Comparison of ENCODE assay signal across 35 cellular contexts in the genomic region with DNA sequence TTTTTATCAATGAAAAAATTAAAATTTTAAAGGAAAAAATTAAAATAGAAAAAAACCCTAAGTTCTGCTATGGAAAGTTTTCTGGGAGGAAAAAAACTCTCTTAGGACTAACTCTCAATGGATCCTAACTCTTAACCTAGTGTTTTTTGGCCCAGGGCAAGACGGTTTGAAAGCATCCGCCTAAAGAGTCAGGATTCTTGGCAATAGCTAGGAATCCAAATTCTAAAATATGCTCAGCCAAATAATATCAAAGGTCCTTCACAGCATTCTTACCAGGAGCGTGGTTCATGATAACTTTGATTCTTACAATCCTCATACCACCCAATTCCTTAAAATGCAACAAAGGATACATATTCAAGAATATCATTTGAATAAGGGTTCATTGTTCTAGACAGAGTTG. TPM values are rescaled to one million over a fixed set of nuclear protein-coding genes. Genes with fewer than 3 reads are reported as not detected.
"Had no signal": no experiment of that assay in that cellular context is flagged by ENCODE, and none has a peak within 500 bp of the region (broad histone marks: within the 10 kb centered on the region; RNA-seq: fewer than 3 reads in every experiment).

No MANE protein-coding gene starts in this region.

- H3K4me1 Mint-ChIP-seq: activated B cell treated with CpG ODN at 0.5 μM for 24 hours had no signal

- ATAC-seq: activated naive CD8-positive, alpha-beta T cell treated with anti-CD3 and anti-CD28 coated beads, Interleukin-2, amount 50 U/mL, for 24 hours; activated T-cell treated with anti-CD3 and anti-CD28 coated beads, Interleukin-2, amount 50 U/mL, for 4 hours; PC-3; SK-N-SH treated with all-trans-retinoic acid at 6 μM for 48 hours; T-cell had no signal

- H3K9me3 ChIP-seq: Peyer's patch, SJSA1 had no signal

- H3K4me3 Mint-ChIP-seq: activated B cell treated with CpG ODN at 0.5 μM for 24 hours; activated CD4-positive, alpha-beta memory T cell treated with anti-CD3 and anti-CD28 coated beads for 36 hours; activated naive CD4-positive, alpha-beta T cell treated with anti-CD3 and anti-CD28 coated beads, Interleukin-2, amount 10 ng/mL, durations not matched to agents 7 days and 5 days; activated naive CD8-positive, alpha-beta T cell; activated naive CD8-positive, alpha-beta T cell treated with anti-CD3 and anti-CD28 coated beads, Interleukin-2, amount 50 U/mL, for 24 hours; activated T-cell treated with anti-CD3 and anti-CD28 coated beads, Interleukin-2, amount 50 U/mL, for 4 hours; activated T-helper 1 cell treated with anti-CD3 and anti-CD28 coated beads, Interleukin-12 subunit alpha, Interleukin-12 subunit beta, Interleukin-2, Interleukin-4 antibody, amounts not matched to agents 30 ng/mL and 10 ng/mL and 1 ng/mL, durations not matched to agents 14 hours and 24 hours and 36 hours; T-cell had no signal

- H3K27me3 Mint-ChIP-seq: activated B cell treated with CpG ODN at 0.5 μM for 24 hours; activated CD4-positive, alpha-beta memory T cell treated with anti-CD3 and anti-CD28 coated beads for 36 hours; activated naive CD4-positive, alpha-beta T cell treated with anti-CD3 and anti-CD28 coated beads, Interleukin-2, amount 10 ng/mL, durations not matched to agents 7 days and 5 days; activated naive CD8-positive, alpha-beta T cell; activated naive CD8-positive, alpha-beta T cell treated with anti-CD3 and anti-CD28 coated beads, Interleukin-2, amount 50 U/mL, for 24 hours; T-cell had no signal

- H3K27ac Mint-ChIP-seq: activated B cell treated with CpG ODN at 0.5 μM for 24 hours; activated CD4-positive, alpha-beta memory T cell treated with anti-CD3 and anti-CD28 coated beads for 36 hours; activated naive CD4-positive, alpha-beta T cell treated with anti-CD3 and anti-CD28 coated beads, Interleukin-2, amount 10 ng/mL, durations not matched to agents 7 days and 5 days; activated naive CD8-positive, alpha-beta T cell; activated naive CD8-positive, alpha-beta T cell treated with anti-CD3 and anti-CD28 coated beads, Interleukin-2, amount 50 U/mL, for 24 hours; activated T-helper 1 cell treated with anti-CD3 and anti-CD28 coated beads, Interleukin-12 subunit alpha, Interleukin-12 subunit beta, Interleukin-2, Interleukin-4 antibody, amounts not matched to agents 30 ng/mL and 10 ng/mL and 1 ng/mL, durations not matched to agents 14 hours and 24 hours and 36 hours; T-cell had no signal

- DNase-seq: activated B cell treated with CpG ODN at 0.5 μM for 24 hours; activated CD4-positive, alpha-beta memory T cell treated with anti-CD3 and anti-CD28 coated beads for 36 hours; activated CD4-positive, alpha-beta T cell treated with anti-CD3 and anti-CD28 coated beads for 4 hours; activated CD4-positive, alpha-beta T cell treated with anti-CD3 and anti-CD28 coated beads, Interleukin-2, amount 50 U/mL, for 1 hour; activated CD4-positive, CD25-positive, alpha-beta regulatory T cell treated with anti-CD3 and anti-CD28 coated beads, Interleukin-2, amount 50 U/mL, for 72 hours; activated CD8-positive, alpha-beta memory T cell treated with anti-CD3 and anti-CD28 coated beads, Interleukin-2, amount 50 U/mL, for 4 hours; activated gamma-delta T cell treated with Interleukin-2 at 50 U/mL for 16 hours; activated naive CD4-positive, alpha-beta T cell treated with anti-CD3 and anti-CD28 coated beads, Interleukin-2, amount 10 ng/mL, durations not matched to agents 7 days and 5 days; activated naive CD8-positive, alpha-beta T cell treated with anti-CD3 and anti-CD28 coated beads, Interleukin-2, amount 50 U/mL, for 24 hours; activated T-cell treated with anti-CD3 and anti-CD28 coated beads for 4 hours; activated T-cell treated with anti-CD3 and anti-CD28 coated beads, Interleukin-2, amount 50 U/mL, for 4 hours; amniotic stem cell; aorta; brain microvascular endothelial cell; MM.1S; MV-4-11; NCI-H1092; NCI-H146; NCI-H2107; NCI-H2171; NCI-H510A; NCI-H526; NCI-H748 treated with DMSO at 0.1 percent for 48 hours; NK-92 treated with Interleukin-12 subunit alpha and Interleukin-12 subunit beta, amount 100 ng/mL, for 24 hours; PC-3; Peyer's patch; RPMI8226; SHP77 treated with DMSO at 0.1 percent for 48 hours; T-cell; T-helper 2 cell; T-helper 9 cell had no signal

- H3K9me3 Mint-ChIP-seq: activated B cell treated with CpG ODN at 0.5 μM for 24 hours; activated CD4-positive, alpha-beta memory T cell treated with anti-CD3 and anti-CD28 coated beads for 36 hours; activated naive CD4-positive, alpha-beta T cell treated with anti-CD3 and anti-CD28 coated beads, Interleukin-2, amount 10 ng/mL, durations not matched to agents 7 days and 5 days; activated naive CD8-positive, alpha-beta T cell treated with anti-CD3 and anti-CD28 coated beads, Interleukin-2, amount 50 U/mL, for 24 hours; activated T-cell treated with anti-CD3 and anti-CD28 coated beads, Interleukin-2, amount 50 U/mL, for 4 hours; activated T-helper 1 cell treated with anti-CD3 and anti-CD28 coated beads, Interleukin-12 subunit alpha, Interleukin-12 subunit beta, Interleukin-2, Interleukin-4 antibody, amounts not matched to agents 30 ng/mL and 10 ng/mL and 1 ng/mL, durations not matched to agents 14 hours and 24 hours and 36 hours; T-cell had no signal

RNA-seq across cellular contexts. Expression of a gene that starts 21.2 kb away (rescaled TPM):
- total RNA-seq: activated B cell treated with CpG ODN at 0.5 μM for 24 hours; activated CD4-positive, alpha-beta memory T cell treated with anti-CD3 and anti-CD28 coated beads for 36 hours; activated T-helper 1 cell treated with anti-CD3 and anti-CD28 coated beads, Interleukin-12 subunit alpha, Interleukin-12 subunit beta, Interleukin-2, Interleukin-4 antibody, amounts not matched to agents 30 ng/mL and 10 ng/mL and 1 ng/mL, durations not matched to agents 14 hours and 24 hours and 36 hours; PC-3; Peyer's patch; SJSA1 had no signal

RNA-seq across cellular contexts. Expression of a gene that starts 56.9 kb away (rescaled TPM):
- total RNA-seq: activated B cell treated with CpG ODN at 0.5 μM for 24 hours, aorta, PC-3, Peyer's patch had no signal
